ENCODE assay signal across 24 cellular contexts in genomic region chr22:33163815-33164214, GRCh38.
"Had no signal": no experiment of that assay in that cellular context is flagged by ENCODE, and none has a peak within 500 bp of the region (broad histone marks: within the 10 kb centered on the region; RNA-seq: fewer than 3 reads in every experiment).

No MANE protein-coding gene starts in this region.

- H3K36me3 ChIP-seq: ascending aorta, colonic mucosa, left ventricle myocardium inferior, thyroid gland, uterus had no signal

- H3K4me1 ChIP-seq: ascending aorta, colonic mucosa, left ventricle myocardium inferior, thyroid gland, uterus had no signal

- H3K4me3 ChIP-seq: ascending aorta, colonic mucosa, left ventricle myocardium inferior, thyroid gland, uterus had no signal

- H3K9me3 ChIP-seq: ascending aorta, colonic mucosa, left ventricle myocardium inferior, thyroid gland, uterus had no signal

- DNase-seq: activated CD4-positive, alpha-beta T cell treated with anti-CD3 and anti-CD28 coated beads, Interleukin-2, amount 50 U/mL, for 1 hour; activated CD4-positive, CD25-positive, alpha-beta regulatory T cell treated with anti-CD3 and anti-CD28 coated beads, Interleukin-2, amount 50 U/mL, for 72 hours; activated CD8-positive, alpha-beta memory T cell treated with anti-CD3 and anti-CD28 coated beads for 24 hours; activated CD8-positive, alpha-beta memory T cell treated with anti-CD3 and anti-CD28 coated beads, Interleukin-2, amount 50 U/mL, for 48 hours; activated effector memory CD4-positive, alpha-beta T cell treated with anti-CD3 and anti-CD28 coated beads, Interleukin-2, amount 50 U/mL, for 16 hours; activated naive CD4-positive, alpha-beta T cell treated with anti-CD3 and anti-CD28 coated beads, Interleukin-2, amount 50 U/mL, for 16 hours; activated T-cell treated with anti-CD3 and anti-CD28 coated beads, Interleukin-2, amount 50 U/mL, for 48 hours; colonic mucosa; foreskin melanocyte; glutamatergic neuron; hippocampal formation; kidney; left ventricle myocardium inferior; nephron progenitor cell; nucleus accumbens; posterior cingulate gyrus; retina; stimulated activated CD4-positive, alpha-beta T cell treated with anti-CD3 and anti-CD28 coated beads, Interleukin-1b, Interleukin-23, amount 100 ng/mL, for 48 hours; stimulated activated CD8-positive, alpha-beta memory T cell treated with anti-CD3 and anti-CD28 coated beads, Interleukin-4, amount 100 ng/mL, for 48 hours; stimulated activated naive CD4-positive, alpha-beta T cell; thyroid gland; uterus had no signal

- H3K27ac ChIP-seq: ascending aorta, colonic mucosa, left ventricle myocardium inferior, thyroid gland, uterus, VCaP had no signal
